8 cellular contexts compared by ENCODE assay signal in the genomic region with DNA sequence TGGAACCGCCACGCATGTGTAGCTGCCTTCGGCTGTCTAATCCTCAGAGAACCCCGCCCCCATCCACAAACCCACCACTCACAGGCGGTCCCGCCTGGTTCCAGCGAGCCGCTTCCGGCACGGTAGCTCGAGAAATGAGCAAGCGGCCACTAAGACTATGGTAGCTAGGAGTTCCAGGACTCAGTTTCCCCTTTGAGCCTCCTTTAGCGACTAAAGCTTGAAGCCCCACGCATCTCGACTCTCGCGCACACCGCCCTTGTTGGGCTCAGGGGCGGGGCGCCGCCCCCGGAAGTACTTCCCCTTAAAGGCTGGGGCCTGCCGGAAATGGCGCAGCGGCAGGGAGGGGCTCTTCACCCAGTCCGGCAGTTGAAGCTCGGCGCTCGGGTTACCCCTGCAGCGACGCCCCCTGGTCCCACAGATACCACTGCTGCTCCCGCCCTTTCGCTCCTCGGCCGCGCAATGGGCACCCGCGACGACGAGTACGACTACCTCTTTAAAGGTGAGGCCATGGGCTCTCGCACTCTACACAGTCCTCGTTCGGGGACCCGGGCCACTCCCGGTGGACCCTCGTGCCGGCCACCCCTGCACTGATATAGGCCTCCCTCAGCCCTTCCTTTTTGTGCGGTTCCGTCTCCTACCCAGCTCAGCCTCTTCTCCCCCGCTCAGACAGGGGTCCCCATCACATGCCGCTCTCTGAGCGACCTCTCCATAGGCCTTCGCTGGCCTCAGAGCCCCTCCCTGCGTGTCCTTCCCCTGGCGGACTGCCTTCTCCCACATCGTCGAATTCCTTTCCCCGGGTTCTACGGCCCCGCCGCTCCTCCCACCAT.
DNase-seq lines count a peak whose midpoint lies in the region; ATAC-seq lines count a peak whose summit lies in the region.

A gene (plus strand): TSS at position 365 of the 827 bp plus-strand sequence. CDS start 95 bp downstream, at position 460.

- DNase-seq in AG20443 (ENCODE audit: low spot score) = peak; percentile 98
- DNase-seq in NCI-H345 treated with DMSO at 0.1 percent for 48 hours (lab: John Stamatoyannopoulos, UW; ENCODE audit: unreplicated experiment) = peak; percentile 81
- peak; percentile 92 for DNase-seq in activated CD4-positive, CD25-positive, alpha-beta regulatory T cell treated with anti-CD3 and anti-CD28 coated beads, Interleukin-2, amount 50 U/mL, for 16 hours (ENCODE audit: low read depth, low spot score)
- DNase-seq in central memory CD8-positive, alpha-beta T cell (ENCODE audit: low spot score in 2 of 2) = peak; percentile 93
- DNase-seq in islet precursor cell = peak; percentile 98
- peak; percentile 89 to 97 (median 93) for DNase-seq in stimulated activated CD4-positive, alpha-beta T cell treated with anti-CD3 and anti-CD28 coated beads, Interleukin-12 subunit alpha, Interleukin-12 subunit beta, amount 100 ng/mL, for 48 hours (ENCODE audit: low read depth in 2 of 3, low spot score in 1 of 3)

- H3K36me3 Mint-ChIP-seq in central memory CD8-positive, alpha-beta T cell (ENCODE audit: insufficient read depth) = peaks cover 24% of the 10 kb centered on the region

- H3K9me3 Mint-ChIP-seq in central memory CD8-positive, alpha-beta T cell = no peaks in the 10 kb centered on the region

- peaks cover 43% of the 10 kb centered on the region for H3K4me1 Mint-ChIP-seq in central memory CD8-positive, alpha-beta T cell

- H3K27me3 Mint-ChIP-seq in central memory CD8-positive, alpha-beta T cell = no peaks in the 10 kb centered on the region

- peak within 1 kb of the TSS; percentile 98 for H3K27ac Mint-ChIP-seq in central memory CD8-positive, alpha-beta T cell (ENCODE audit: low read depth)

- peak within 1 kb of the TSS; percentile 99 for H3K4me3 Mint-ChIP-seq in central memory CD8-positive, alpha-beta T cell

- ATAC-seq in GM19025 (IDR thresholded peaks at IDR 0.05; ENCODE audit: low read depth, unreplicated experiment) = peak; percentile 88
- peak; percentile 86 for ATAC-seq in HG03342 (IDR thresholded peaks at IDR 0.05; ENCODE audit: unreplicated experiment)
- ATAC-seq in central memory CD8-positive, alpha-beta T cell (replicated peaks; ENCODE audit: extremely low read depth, poor library complexity, severe bottlenecking) = peak; percentile 93

Comparison
In these comparisons a context has a peak if more than half of its experiments do, and no peak if none do; other contexts are left out.
1. Peak in every context shown above with its lines: DNase-seq and ATAC-seq.